Comparison of ENCODE assay signal across 17 cellular contexts in the genomic region with DNA sequence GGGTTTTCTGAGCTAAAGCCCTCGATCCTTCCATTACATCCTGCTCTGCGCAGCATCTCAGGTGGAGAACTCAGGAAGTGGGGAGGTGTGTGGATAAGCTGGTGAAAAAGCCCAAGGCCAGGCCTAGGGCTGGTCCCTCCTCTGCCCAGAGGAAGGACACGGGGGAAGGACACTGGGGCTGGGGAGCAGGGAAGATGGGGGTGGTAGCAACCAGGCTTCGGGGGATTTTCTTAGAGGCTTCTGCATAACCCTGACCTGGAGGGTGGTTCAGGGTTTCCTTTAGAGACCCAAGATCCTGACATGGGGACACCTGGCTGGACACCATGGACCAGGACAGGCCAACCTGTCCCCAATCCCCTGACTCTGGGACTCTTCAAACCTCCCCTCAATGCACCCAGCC. TPM values are rescaled to one million over a fixed set of nuclear protein-coding genes. Genes with fewer than 3 reads are reported as not detected.
A peak's percentile ranks its signal among the peaks of the same experiment; 100 is the strongest.
DNase-seq lines count a peak whose midpoint lies in the region; ATAC-seq lines count a peak whose summit lies in the region.
"Had no signal": no experiment of that assay in that cellular context is flagged by ENCODE, and none has a peak within 500 bp of the region (broad histone marks: within the 10 kb centered on the region; RNA-seq: fewer than 3 reads in every experiment).

No MANE protein-coding gene starts in this region.

- no peak for ATAC-seq in activated T-cell treated with anti-CD3 and anti-CD28 coated beads, Interleukin-2, amount 50 U/mL, for 4 hours
- ATAC-seq in T-helper 17 cell (no peak), HG02840 (IDR thresholded peaks at IDR 0.05; ENCODE audit: low FRiP score, unreplicated experiment) (no peak)
- ATAC-seq in stimulated activated memory B cell treated with anti-CD40 and anti-IgM and Interleukin-4, amounts not matched to agents 10 μg/mL and 1 μg/mL and 100 μg/mL, for 72 hours: no peak
- ATAC-seq: HCT116, Panc1 had no signal

- DNase-seq in activated T-cell treated with anti-CD3 and anti-CD28 coated beads, Interleukin-2, amount 50 U/mL, for 1 hour: peak; percentile 20
- no peak for DNase-seq in activated T-cell treated with anti-CD3 and anti-CD28 coated beads, Interleukin-2, amount 50 U/mL, for 4 hours
- DNase-seq in T-helper 17 cell (no peak), iPS-NIHi7 (ENCODE audit: extremely low spot score) (peak; percentile 2), putamen (ENCODE audit: low spot score) (no peak)
- no peak for DNase-seq in effector CD4-positive, alpha-beta T cell
- DNase-seq: NCI-H1092, NCI-H748 treated with DMSO at 0.1 percent for 48 hours had no signal

- H3K27me3 Mint-ChIP-seq in activated T-cell treated with anti-CD3 and anti-CD28 coated beads, Interleukin-2, amount 50 U/mL, for 4 hours (ENCODE audit: low read depth): no peaks in the 10 kb centered on the region
- no peaks in the 10 kb centered on the region for H3K27me3 Mint-ChIP-seq in T-helper 17 cell
- no peaks in the 10 kb centered on the region for H3K27me3 Mint-ChIP-seq in stimulated activated memory B cell treated with anti-CD40 and anti-IgM and Interleukin-4, amounts not matched to agents 10 μg/mL and 1 μg/mL and 100 μg/mL, for 72 hours
- H3K27me3 Mint-ChIP-seq: IgD-negative memory B cell had no signal

- no peak overlapping the region for H3K27ac Mint-ChIP-seq in T-helper 17 cell
- peak overlapping the region; percentile 73 for H3K27ac Mint-ChIP-seq in stimulated activated memory B cell treated with anti-CD40 and anti-IgM and Interleukin-4, amounts not matched to agents 10 μg/mL and 1 μg/mL and 100 μg/mL, for 72 hours
- H3K27ac Mint-ChIP-seq: activated naive CD4-positive, alpha-beta T cell treated with anti-CD3 and anti-CD28 coated beads, Interleukin-2, amount 10 ng/mL, durations not matched to agents 7 days and 5 days had no signal

- H3K9me3 ChIP-seq in T-helper 17 cell (ENCODE audit: control insufficient read depth, low read length, poor library complexity, severe bottlenecking): no peaks in the 10 kb centered on the region
- H3K9me3 ChIP-seq: breast epithelium, prostate gland had no signal

- no peaks in the 10 kb centered on the region for H3K9me3 Mint-ChIP-seq in activated T-cell treated with anti-CD3 and anti-CD28 coated beads, Interleukin-2, amount 50 U/mL, for 4 hours
- H3K9me3 Mint-ChIP-seq in stimulated activated memory B cell treated with anti-CD40 and anti-IgM and Interleukin-4, amounts not matched to agents 10 μg/mL and 1 μg/mL and 100 μg/mL, for 72 hours: no peaks in the 10 kb centered on the region
- H3K9me3 Mint-ChIP-seq: activated naive CD4-positive, alpha-beta T cell treated with anti-CD3 and anti-CD28 coated beads, Interleukin-2, amount 10 ng/mL, durations not matched to agents 7 days and 5 days; IgD-negative memory B cell had no signal

- no peaks in the 10 kb centered on the region for H3K36me3 Mint-ChIP-seq in activated T-cell treated with anti-CD3 and anti-CD28 coated beads, Interleukin-2, amount 50 U/mL, for 4 hours (ENCODE audit: insufficient read depth)
- no peaks in the 10 kb centered on the region for H3K36me3 Mint-ChIP-seq in T-helper 17 cell (ENCODE audit: low read depth)
- H3K36me3 Mint-ChIP-seq in stimulated activated memory B cell treated with anti-CD40 and anti-IgM and Interleukin-4, amounts not matched to agents 10 μg/mL and 1 μg/mL and 100 μg/mL, for 72 hours: no peaks in the 10 kb centered on the region
- H3K36me3 Mint-ChIP-seq: activated naive CD4-positive, alpha-beta T cell treated with anti-CD3 and anti-CD28 coated beads, Interleukin-2, amount 10 ng/mL, durations not matched to agents 7 days and 5 days; IgD-negative memory B cell had no signal

- peaks cover 65% of the 10 kb centered on the region for H3K4me1 Mint-ChIP-seq in activated T-cell treated with anti-CD3 and anti-CD28 coated beads, Interleukin-2, amount 50 U/mL, for 4 hours (ENCODE audit: low read depth)
- peaks cover 62% of the 10 kb centered on the region for H3K4me1 Mint-ChIP-seq in T-helper 17 cell
- peaks cover 38% of the 10 kb centered on the region for H3K4me1 Mint-ChIP-seq in stimulated activated memory B cell treated with anti-CD40 and anti-IgM and Interleukin-4, amounts not matched to agents 10 μg/mL and 1 μg/mL and 100 μg/mL, for 72 hours

- H3K4me3 Mint-ChIP-seq in activated T-cell treated with anti-CD3 and anti-CD28 coated beads, Interleukin-2, amount 50 U/mL, for 4 hours: no peak overlapping the region
- H3K4me3 Mint-ChIP-seq in T-helper 17 cell: peak overlapping the region; percentile 50
- no peak overlapping the region for H3K4me3 Mint-ChIP-seq in stimulated activated memory B cell treated with anti-CD40 and anti-IgM and Interleukin-4, amounts not matched to agents 10 μg/mL and 1 μg/mL and 100 μg/mL, for 72 hours

RNA-seq across cellular contexts. Expression of a gene that starts 37.9 kb away (rescaled TPM):
- total RNA-seq in activated T-cell treated with anti-CD3 and anti-CD28 coated beads, Interleukin-2, amount 50 U/mL, for 4 hours: not detected
- total RNA-seq in T-helper 17 cell: not detected
- total RNA-seq: breast epithelium, hepatocyte had no signal

RNA-seq across cellular contexts. Expression of a gene that starts 41.1 kb away (rescaled TPM):
- under 1 TPM in 1 of 3 donors, not detected in 2; 0.11 TPM for total RNA-seq in activated T-cell treated with anti-CD3 and anti-CD28 coated beads, Interleukin-2, amount 50 U/mL, for 4 hours
- not detected for total RNA-seq in T-helper 17 cell

Comparison
In these comparisons a context has a peak if more than half of its experiments do, and no peak if none do; other contexts are left out.
1. DNase-seq: peak in activated T-cell treated with anti-CD3 and anti-CD28 coated beads, Interleukin-2, amount 50 U/mL, for 1 hour (single experiment) and iPS-NIHi7 (single experiment); none in activated T-cell treated with anti-CD3 and anti-CD28 coated beads, Interleukin-2, amount 50 U/mL, for 4 hours (single experiment), T-helper 17 cell (0 of 3), effector CD4-positive, alpha-beta T cell (single experiment) and putamen (single experiment).